ENCODE assay signal across 19 cellular contexts in genomic region chr6:44129841-44130322, GRCh38. TPM values are rescaled to one million over a fixed set of nuclear protein-coding genes. Genes with fewer than 3 reads are reported as not detected.
DNase-seq lines count a peak whose midpoint lies in the region; ATAC-seq, FAIRE-seq and TF ChIP-seq lines count a peak whose summit lies in the region.
"Had no signal": no experiment of that assay in that cellular context is flagged by ENCODE, and none has a peak within 500 bp of the region (broad histone marks: within the 10 kb centered on the region; RNA-seq: fewer than 3 reads in every experiment).

No MANE protein-coding gene starts in this region.

- H3K27ac ChIP-seq in HepG2 (ENCODE audit: extremely low read length, insufficient read depth, low read length) (peak overlapping the region; percentile 35), right lobe of liver (no peak overlapping the region)
- H3K27ac ChIP-seq: epithelial cell of prostate, gastroesophageal sphincter, skin epidermis, stomach had no signal

- in situ Hi-C loops in HepG2 (cut with HindIII; ENCODE audit: extremely low pct_ligation_motif_present, low pct_unique_long_range_greater_than_20kb) = no loop called here

- peaks cover 19% of the 10 kb centered on the region for H3K36me3 Mint-ChIP-seq in activated T-helper 17 cell treated with anti-CD3 and anti-CD28 coated beads, Interleukin-2, amount 50 U/mL, for 72 hours (ENCODE audit: low read depth)
- H3K36me3 Mint-ChIP-seq in mesothelial cell of epicardium = no peaks in the 10 kb centered on the region
- H3K36me3 Mint-ChIP-seq: IgD-negative memory B cell had no signal

- H3K4me2 ChIP-seq in HepG2 (ENCODE audit: low read depth, low read length) = peak overlapping the region; percentile 38

- TF ChIP-seq CTCF in HepG2 (CRISPR knock-in tag; IDR thresholded peaks at IDR 0.05) (no peak), right lobe of liver (IDR thresholded peaks at IDR 0.05) (no peak), mesothelial cell of epicardium (IDR thresholded peaks at IDR 0.05; ENCODE audit: unreplicated experiment) (no peak)

- no peak for TF ChIP-seq EP300 in HepG2 (IDR thresholded peaks at IDR 0.05; ENCODE audit: low read depth in 2 of 2, low read length in 2 of 2)
- TF ChIP-seq EP300 in HepG2 (CRISPR knock-in tag; IDR thresholded peaks at IDR 0.05; ENCODE audit: borderline replicate concordance) = no peak

- H3K9me3 ChIP-seq in HepG2 (ENCODE audit: low read length) (no peaks in the 10 kb centered on the region), right lobe of liver (no peaks in the 10 kb centered on the region)
- H3K9me3 ChIP-seq: gastroesophageal sphincter, stomach had no signal

- H3K27me3 Mint-ChIP-seq in activated T-helper 17 cell treated with anti-CD3 and anti-CD28 coated beads, Interleukin-2, amount 50 U/mL, for 72 hours = no peaks in the 10 kb centered on the region
- no peaks in the 10 kb centered on the region for H3K27me3 Mint-ChIP-seq in mesothelial cell of epicardium (ENCODE audit: low read depth)
- H3K27me3 Mint-ChIP-seq: activated CD4-positive, alpha-beta T cell treated with anti-CD3 and anti-CD28 coated beads for 36 hours had no signal

- H3K27ac Mint-ChIP-seq in activated T-helper 17 cell treated with anti-CD3 and anti-CD28 coated beads, Interleukin-2, amount 50 U/mL, for 72 hours = no peak overlapping the region
- H3K27ac Mint-ChIP-seq in mesothelial cell of epicardium = no peak overlapping the region
- H3K27ac Mint-ChIP-seq: activated CD4-positive, alpha-beta T cell treated with anti-CD3 and anti-CD28 coated beads for 36 hours had no signal

- no peak overlapping the region for H3K9ac ChIP-seq in HepG2 (ENCODE audit: insufficient read depth, low read depth, low read length)

- WGBS in HepG2 (ENCODE audit: low lambda C conversion rate) = 37% methylated on average over 2 of the region's 2 CpGs
- WGBS in right lobe of liver (ENCODE audit: insufficient coverage, low coverage, low lambda C conversion rate, missing lambda C conversion rate) = 58% methylated on average over 2 of the region's 2 CpGs

- H3K4me3 ChIP-seq in HepG2 (replicated peaks in 1 of 3; ENCODE audit: insufficient read depth in 1 of 3, low read depth in 2 of 3, low read length in 3 of 3) (no peak overlapping the region), right lobe of liver (no peak overlapping the region)
- H3K4me3 ChIP-seq: gastroesophageal sphincter, skin epidermis, stomach had no signal

- H3K27me3 ChIP-seq in HepG2 (ENCODE audit: control insufficient read depth in 1 of 2, insufficient read depth in 2 of 2, low read length in 2 of 2) (no peaks in the 10 kb centered on the region; a peak in 1 of 5 replicates), right lobe of liver (no peaks in the 10 kb centered on the region)
- H3K27me3 ChIP-seq: gastroesophageal sphincter, stomach had no signal

- no peaks in the 10 kb centered on the region for H3K9me3 Mint-ChIP-seq in activated T-helper 17 cell treated with anti-CD3 and anti-CD28 coated beads, Interleukin-2, amount 50 U/mL, for 72 hours
- H3K9me3 Mint-ChIP-seq in mesothelial cell of epicardium = no peaks in the 10 kb centered on the region
- H3K9me3 Mint-ChIP-seq: IgD-negative memory B cell had no signal

- no TSS peak for BruUV-seq in HepG2 (replicated peaks; lab: Mats Ljungman, UMichigan)

- POLR2A ChIA-PET in HepG2 (lab: Yijun Ruan, JAX) = interaction anchor here (0.7 to 3.2 kb wide), 4 partner anchors 31 to 242 kb away, joined by 3 to 14 read pairs (median 3); partner anchors contain the start of gene HSP90AB1

- no peak for ATAC-seq in HepG2
- ATAC-seq in right lobe of liver = no peak
- no peak for ATAC-seq in activated T-helper 17 cell treated with anti-CD3 and anti-CD28 coated beads, Interleukin-2, amount 50 U/mL, for 72 hours (replicated peaks)
- no peak for ATAC-seq in GM21825 (IDR thresholded peaks at IDR 0.05; ENCODE audit: unreplicated experiment)
- no peak for ATAC-seq in SK-N-SH treated with all-trans-retinoic acid at 6 μM for 48 hours
- ATAC-seq: activated CD4-positive, alpha-beta T cell treated with anti-CD3 and anti-CD28 coated beads for 36 hours; gastroesophageal sphincter had no signal

- CTCF ChIA-PET in HepG2 (lab: Yijun Ruan, JAX; ENCODE audit: low intra/inter-chr PET ratio, low total read pairs) = interaction anchor here (1.3 kb wide), 1 partner anchor 30 kb away, joined by 4 read pairs; no protein-coding TSS in a partner anchor

- TF ChIP-seq POLR2A in HepG2 (IDR thresholded peaks at IDR 0.05; ENCODE audit: insufficient read depth in 1 of 2, low read depth in 2 of 2, low read length in 2 of 2) (no peak), right lobe of liver (IDR thresholded peaks at IDR 0.05) (no peak)

- peak; percentile 47 for FAIRE-seq in HepG2 (lab: Jason Lieb, UNC)
- FAIRE-seq: colon had no signal

- peaks cover 18% of the 10 kb centered on the region for H4K20me1 ChIP-seq in HepG2 (ENCODE audit: insufficient read depth, low read length)

- H3K36me3 ChIP-seq in HepG2 (replicated peaks in 1 of 2; ENCODE audit: control insufficient read depth in 1 of 2, insufficient read depth in 2 of 2, low read length in 2 of 2) (peaks cover 1 to 10% of the 10 kb centered on the region in 2 experiments; a peak in 3 of 5 replicates), right lobe of liver (peaks cover 0 to 5% (median 0%) of the 10 kb centered on the region in 4 donors)

- H3K4me1 Mint-ChIP-seq in activated T-helper 17 cell treated with anti-CD3 and anti-CD28 coated beads, Interleukin-2, amount 50 U/mL, for 72 hours = peaks cover 13% of the 10 kb centered on the region
- H3K4me1 Mint-ChIP-seq in mesothelial cell of epicardium = peaks cover 38% of the 10 kb centered on the region

- peaks cover 65% of the 10 kb centered on the region for H3K79me2 ChIP-seq in HepG2 (ENCODE audit: insufficient read depth, low read length)

- peaks cover 71% of the 10 kb centered on the region for H3K4me1 ChIP-seq in HepG2 (ENCODE audit: insufficient read depth, low read length)
- peaks cover 0 to 29% (median 13%) of the 10 kb centered on the region in 4 donors for H3K4me1 ChIP-seq in right lobe of liver

- intact Hi-C loops in HepG2 (cut with micrococcal nuclease; ENCODE audit: unreplicated experiment) = loop anchor here (2.0 to 5.0 kb wide), 2 partner anchors 21 to 33 kb away; no protein-coding TSS in a partner anchor
- intact Hi-C loops in right lobe of liver (cut with DNase I) = no loop called here

- peak overlapping the region; percentile 88 for H3K4me3 Mint-ChIP-seq in activated T-helper 17 cell treated with anti-CD3 and anti-CD28 coated beads, Interleukin-2, amount 50 U/mL, for 72 hours
- peak overlapping the region; percentile 81 for H3K4me3 Mint-ChIP-seq in mesothelial cell of epicardium

- no peak for TF ChIP-seq RAD21 in HepG2 (CRISPR knock-in tag; IDR thresholded peaks at IDR 0.05)

- H2AFZ ChIP-seq in HepG2 (ENCODE audit: low read length) = no peak overlapping the region

- peak; percentile 47 for DNase-seq in HepG2 (ENCODE audit: low spot score)
- DNase-seq in right lobe of liver = no peak
- no peak for DNase-seq in mesothelial cell of epicardium (ENCODE audit: low spot score in 2 of 2, unreplicated experiment in 2 of 2)
- no peak for DNase-seq in GM19240 (ENCODE audit: insufficient read length, low spot score)
- DNase-seq in NOMO-1 treated with DMSO at 0.1 percent for 48 hours (lab: John Stamatoyannopoulos, UW; ENCODE audit: unreplicated experiment) = no peak
- DNase-seq: activated CD4-positive, alpha-beta T cell treated with anti-CD3 and anti-CD28 coated beads for 36 hours; anterior cingulate cortex; mesendoderm; NCI-H1092 treated with DMSO at 0.1 percent for 48 hours; stomach had no signal

RNA-seq across cellular contexts. Expression of gene TMEM63B, which starts 2.5 kb away (rescaled TPM):
- 13.9 and 27.4 TPM in 2 replicates for total RNA-seq in HepG2 (2016; rRNA removed; fragmentation: Illumina TruSeq; extraction: Trizol)
- 5.1 and 5.8 TPM in 2 replicates for total RNA-seq in HepG2 (2016; cell fraction: cytosol; rRNA removed; fragmentation: Illumina TruSeq; extraction: Trizol; ENCODE audit: low read depth)
- 11.4 and 28.3 TPM in 2 replicates for total RNA-seq in HepG2 (2016; cell fraction: insoluble cytoplasmic fraction; rRNA removed; fragmentation: Illumina TruSeq; extraction: Trizol)
- total RNA-seq in HepG2 (2016; cell fraction: membrane; rRNA removed; fragmentation: Illumina TruSeq; extraction: Trizol) = 14.9 and 15.8 TPM in 2 replicates
- total RNA-seq in HepG2 (2016; cell fraction: nucleus; rRNA removed; fragmentation: Illumina TruSeq; extraction: Trizol) = 28.7 and 33.8 TPM in 2 replicates
- polyA plus RNA-seq in HepG2 (2011; rRNA removed) = 75.8 and 83.8 TPM in 2 replicates
- 81.0 and 82.0 TPM in 2 replicates for polyA plus RNA-seq in HepG2 (2011; cell fraction: cytosol; rRNA removed)
- 185 and 224 TPM in 2 replicates for polyA plus RNA-seq in HepG2 (2011; cell fraction: nucleus; rRNA removed)
- 37.7 and 41.7 TPM in 2 replicates for polyA plus RNA-seq in HepG2 (2012)
- 5.0 and 5.6 TPM in 2 replicates for polyA plus RNA-seq in HepG2 (2016; cell fraction: cytosol; fragmentation: Illumina TruSeq; extraction: Trizol; ENCODE audit: low read depth)
- 13.6 and 16.8 TPM in 2 replicates for polyA plus RNA-seq in HepG2 (2016; cell fraction: insoluble cytoplasmic fraction; fragmentation: Illumina TruSeq; extraction: Trizol; ENCODE audit: low read depth)
- 10.0 and 10.2 TPM in 2 replicates for polyA plus RNA-seq in HepG2 (2016; cell fraction: membrane; fragmentation: Illumina TruSeq; extraction: Trizol; ENCODE audit: low read depth)
- 69.5 and 76.1 TPM in 2 replicates for polyA plus RNA-seq in HepG2 (2016; cell fraction: nucleus; fragmentation: Illumina TruSeq; extraction: Trizol; ENCODE audit: insufficient read depth, low read depth)
- polyA minus RNA-seq in HepG2 (2011; rRNA and poly(A)+ RNA removed; ENCODE audit: low replicate concordance) = 62.2 and 179 TPM in 2 replicates
- 36.8 and 42.0 TPM in 2 replicates for polyA minus RNA-seq in HepG2 (2011; cell fraction: cytosol; rRNA and poly(A)+ RNA removed)
- 36.6 and 36.8 TPM in 2 replicates for polyA minus RNA-seq in HepG2 (2011; cell fraction: nucleus; rRNA and poly(A)+ RNA removed)
- 10 to 100 TPM; 30.6 to 41.0 (median 36.8) TPM for total RNA-seq in right lobe of liver
- total RNA-seq in activated T-helper 17 cell treated with anti-CD3 and anti-CD28 coated beads, Interleukin-2, amount 50 U/mL, for 72 hours = 10 to 100 TPM; 12.1 to 21.4 TPM
- 44.7 to 54.9 TPM (median 49.3 TPM) in 3 replicates for total RNA-seq in mesothelial cell of epicardium

RNA-seq across cellular contexts. Expression of gene MRPL14, which starts 2.6 kb away (rescaled TPM):
- total RNA-seq in HepG2 (2016; rRNA removed; fragmentation: Illumina TruSeq; extraction: Trizol) (178 and 191 TPM in 2 replicates), right lobe of liver (10 to 100 TPM; 26.5 to 70.0 (median 35.4) TPM), mesothelial cell of epicardium (46.9 to 50.9 TPM (median 49.5 TPM) in 3 replicates)
- 169 and 189 TPM in 2 replicates for total RNA-seq in HepG2 (2016; cell fraction: cytosol; rRNA removed; fragmentation: Illumina TruSeq; extraction: Trizol; ENCODE audit: low read depth)
- total RNA-seq in HepG2 (2016; cell fraction: insoluble cytoplasmic fraction; rRNA removed; fragmentation: Illumina TruSeq; extraction: Trizol) = 186 and 208 TPM in 2 replicates
- total RNA-seq in HepG2 (2016; cell fraction: membrane; rRNA removed; fragmentation: Illumina TruSeq; extraction: Trizol) = 148 and 200 TPM in 2 replicates
- total RNA-seq in HepG2 (2016; cell fraction: nucleus; rRNA removed; fragmentation: Illumina TruSeq; extraction: Trizol) = 65.1 and 65.8 TPM in 2 replicates
- polyA plus RNA-seq in HepG2 (2011; rRNA removed) = 157 and 166 TPM in 2 replicates
- polyA plus RNA-seq in HepG2 (2011; cell fraction: cytosol; rRNA removed) = 144 and 170 TPM in 2 replicates
- polyA plus RNA-seq in HepG2 (2011; cell fraction: nucleus; rRNA removed) = 42.8 and 46.0 TPM in 2 replicates
- 135 and 137 TPM in 2 replicates for polyA plus RNA-seq in HepG2 (2012)
- polyA plus RNA-seq in HepG2 (2016; cell fraction: cytosol; fragmentation: Illumina TruSeq; extraction: Trizol; ENCODE audit: low read depth) = 114 and 150 TPM in 2 replicates
- 163 and 186 TPM in 2 replicates for polyA plus RNA-seq in HepG2 (2016; cell fraction: insoluble cytoplasmic fraction; fragmentation: Illumina TruSeq; extraction: Trizol; ENCODE audit: low read depth)
- 111 and 143 TPM in 2 replicates for polyA plus RNA-seq in HepG2 (2016; cell fraction: membrane; fragmentation: Illumina TruSeq; extraction: Trizol; ENCODE audit: low read depth)
- polyA plus RNA-seq in HepG2 (2016; cell fraction: nucleus; fragmentation: Illumina TruSeq; extraction: Trizol; ENCODE audit: insufficient read depth, low read depth) = 92.9 and 98.5 TPM in 2 replicates
- polyA minus RNA-seq in HepG2 (2011; rRNA and poly(A)+ RNA removed; ENCODE audit: low replicate concordance) = 33.2 and 40.9 TPM in 2 replicates
- polyA minus RNA-seq in HepG2 (2011; cell fraction: cytosol; rRNA and poly(A)+ RNA removed) = 22.7 and 28.4 TPM in 2 replicates
- polyA minus RNA-seq in HepG2 (2011; cell fraction: nucleus; rRNA and poly(A)+ RNA removed) = 20.0 and 21.5 TPM in 2 replicates
- 10 to 100 TPM; 29.3 to 54.0 TPM for total RNA-seq in activated T-helper 17 cell treated with anti-CD3 and anti-CD28 coated beads, Interleukin-2, amount 50 U/mL, for 72 hours

RNA-seq across cellular contexts. Expression of gene CAPN11, which starts 28.7 kb away (rescaled TPM):
- total RNA-seq in HepG2 (2016; rRNA removed; fragmentation: Illumina TruSeq; extraction: Trizol) (0.07 TPM in 1 of 2 replicates, not detected in the other), right lobe of liver (under 1 TPM in 2 of 6 experiments, not detected in 4; 0.22 to 0.31 TPM), mesothelial cell of epicardium (not detected in 3 replicates)
- total RNA-seq in HepG2 (2016; cell fraction: cytosol; rRNA removed; fragmentation: Illumina TruSeq; extraction: Trizol; ENCODE audit: low read depth) = not detected in 2 replicates
- not detected in 2 replicates for total RNA-seq in HepG2 (2016; cell fraction: insoluble cytoplasmic fraction; rRNA removed; fragmentation: Illumina TruSeq; extraction: Trizol)
- not detected in 2 replicates for total RNA-seq in HepG2 (2016; cell fraction: membrane; rRNA removed; fragmentation: Illumina TruSeq; extraction: Trizol)
- total RNA-seq in HepG2 (2016; cell fraction: nucleus; rRNA removed; fragmentation: Illumina TruSeq; extraction: Trizol) = not detected in 2 replicates
- 0.11 and 0.13 TPM in 2 replicates for polyA plus RNA-seq in HepG2 (2011; rRNA removed)
- polyA plus RNA-seq in HepG2 (2011; cell fraction: cytosol; rRNA removed) = 0.03 and 0.05 TPM in 2 replicates
- polyA plus RNA-seq in HepG2 (2011; cell fraction: nucleus; rRNA removed) = 0.71 and 0.74 TPM in 2 replicates
- polyA plus RNA-seq in HepG2 (2012) = 0.07 and 0.09 TPM in 2 replicates
- polyA plus RNA-seq in HepG2 (2016; cell fraction: cytosol; fragmentation: Illumina TruSeq; extraction: Trizol; ENCODE audit: low read depth) = not detected in 2 replicates
- not detected in 2 replicates for polyA plus RNA-seq in HepG2 (2016; cell fraction: insoluble cytoplasmic fraction; fragmentation: Illumina TruSeq; extraction: Trizol; ENCODE audit: low read depth)
- polyA plus RNA-seq in HepG2 (2016; cell fraction: membrane; fragmentation: Illumina TruSeq; extraction: Trizol; ENCODE audit: low read depth) = not detected in 2 replicates
- not detected in 2 replicates for polyA plus RNA-seq in HepG2 (2016; cell fraction: nucleus; fragmentation: Illumina TruSeq; extraction: Trizol; ENCODE audit: insufficient read depth, low read depth)
- polyA minus RNA-seq in HepG2 (2011; rRNA and poly(A)+ RNA removed; ENCODE audit: low replicate concordance) = 0.07 TPM in 1 of 2 replicates, not detected in the other
- not detected in 2 replicates for polyA minus RNA-seq in HepG2 (2011; cell fraction: cytosol; rRNA and poly(A)+ RNA removed)
- 0.37 TPM in 1 of 2 replicates, not detected in the other for polyA minus RNA-seq in HepG2 (2011; cell fraction: nucleus; rRNA and poly(A)+ RNA removed)
- total RNA-seq in activated T-helper 17 cell treated with anti-CD3 and anti-CD28 coated beads, Interleukin-2, amount 50 U/mL, for 72 hours = 1 to 10 TPM in 1 of 2 donors, not detected in 1; 1.1 TPM
- total RNA-seq: T-helper 1 cell treated with Interleukin-12 subunit alpha and Interleukin-12 subunit beta and Interleukin-4 antibody, amounts not matched to agents 30 ng/mL and 1 ng/mL, for 36 hours had no signal
- polyA plus RNA-seq: IgD-negative memory B cell had no signal
